Comparison of ENCODE assay signal across 8 cellular contexts in the genomic region with DNA sequence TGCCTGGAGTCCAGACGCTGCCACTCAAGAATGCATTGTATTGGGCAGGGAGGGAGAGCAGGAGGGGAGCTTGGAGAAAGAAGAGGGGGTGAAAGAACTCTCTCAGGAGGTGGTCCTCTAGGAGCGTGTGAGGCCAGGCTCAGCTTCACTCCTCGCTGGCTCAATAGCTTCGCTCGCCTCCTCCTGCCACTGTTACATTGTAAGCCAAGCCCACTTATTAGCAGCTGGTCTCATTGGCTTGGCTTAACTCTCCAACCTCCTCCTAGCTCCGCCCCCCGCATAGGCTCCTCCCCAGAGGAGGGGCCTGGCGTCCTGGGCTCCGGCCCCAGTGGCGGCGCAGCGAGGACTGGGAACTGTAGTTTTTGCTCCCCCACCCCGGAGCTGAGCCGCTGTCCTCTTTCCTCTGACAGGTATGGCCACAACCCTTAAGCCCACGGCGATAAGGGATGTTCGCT. TPM values are rescaled to one million over a fixed set of nuclear protein-coding genes. Genes with fewer than 3 reads are reported as not detected.
DNase-seq lines count a peak whose midpoint lies in the region; ATAC-seq and TF ChIP-seq lines count a peak whose summit lies in the region.

Gene KCNN3, minus strand, starts transcription at position 165 of the 455 bp plus-strand sequence. CDS start 317 bp downstream, outside the sequence.

- DNase-seq in NCI-H1694 treated with DMSO at 0.1 percent for 48 hours (lab: John Stamatoyannopoulos, UW) (peak; percentile 98), T-helper 9 cell (peak; percentile 63), body of pancreas (peak; percentile 95 to 97 (median 96)), iPS DF 4.7 (ENCODE audit: extremely low read depth, low spot score) (peak; percentile 85), gastrocnemius medialis (peak; percentile 90 to 95), NK-92 (lab: John Stamatoyannopoulos, UW; ENCODE audit: unreplicated experiment) (no peak)

- in situ Hi-C loops in gastrocnemius medialis (cut with MboI; ENCODE audit: low sequenced_read_pairs in 4 of 4), result loop anchor here in 1 of 4 donors (5.0 kb wide), 1 partner anchor 78 kb away; no protein-coding TSS in a partner anchor

- H3K9me3 ChIP-seq in body of pancreas, result no peaks in the 10 kb centered on the region
- H3K9me3 ChIP-seq in gastrocnemius medialis, result no peaks in the 10 kb centered on the region

- peak; percentile 58 for ATAC-seq in GM18499 (IDR thresholded peaks at IDR 0.05; ENCODE audit: insufficient read depth, unreplicated experiment)
- ATAC-seq in HG02884 (IDR thresholded peaks at IDR 0.05; ENCODE audit: unreplicated experiment), result peak; percentile 86
- peak; percentile 99 for ATAC-seq in body of pancreas
- peak; percentile 85 to 87 for ATAC-seq in gastrocnemius medialis

- TF ChIP-seq CTCF in body of pancreas (IDR thresholded peaks at IDR 0.05) (no peak), gastrocnemius medialis (IDR thresholded peaks at IDR 0.05 in 4 of 5, conservative IDR thresholded peaks at IDR 0.05 in 1 of 5) (peak in 1 of 5 experiments; percentile 7)

- intact Hi-C loops in body of pancreas (cut with DNase I), result no loop called here
- intact Hi-C loops in gastrocnemius medialis (cut with DNase I; ENCODE audit: low total_unique reads), result loop anchor here (2.0 to 10.0 kb wide), 4 partner anchors 61 to 311 kb away; partner anchors contain the start of genes PMVK and UBE2Q1

- H3K36me3 ChIP-seq in body of pancreas (replicated peaks in 1 of 2; ENCODE audit: insufficient read depth in 1 of 2, low read depth in 2 of 2) (no peaks in the 10 kb centered on the region), gastrocnemius medialis (no peaks in the 10 kb centered on the region)

- H3K27ac ChIP-seq in body of pancreas (no peak within 1 kb of the TSS), gastrocnemius medialis (peak within 1 kb of the TSS; percentile 91 to 99 (median 96))

- peaks cover 0 to 11% of the 10 kb centered on the region in 2 donors for H3K27me3 ChIP-seq in body of pancreas
- H3K27me3 ChIP-seq in gastrocnemius medialis, result no peaks in the 10 kb centered on the region

- WGBS in body of pancreas, 2 donors, result 1 to 11% methylated on average over 6 to 17 of the region's 17 CpGs

- TF ChIP-seq POLR2A in body of pancreas (IDR thresholded peaks at IDR 0.05) (peak in 1 of 3 donors; percentile 46), gastrocnemius medialis (IDR thresholded peaks at IDR 0.05) (peak; percentile 92 to 96)

- peaks cover 26% of the 10 kb centered on the region for H3K4me1 ChIP-seq in body of pancreas
- H3K4me1 ChIP-seq in gastrocnemius medialis, result peaks cover 32 to 41% of the 10 kb centered on the region in 2 donors

- H3K4me3 ChIP-seq in body of pancreas, result no peak within 1 kb of the TSS
- peak within 1 kb of the TSS; percentile 52 to 71 (median 66) for H3K4me3 ChIP-seq in gastrocnemius medialis

RNA-seq across cellular contexts. Expression of gene KCNN3, which starts in this region (rescaled TPM):
- total RNA-seq in body of pancreas (1 to 10 TPM in 1 of 2 donors, under 1 TPM in 1; 0.33 to 1.6 TPM), gastrocnemius medialis (10 to 100 TPM in 3 of 4 donors, 1 to 10 TPM in 1; 5.0 to 30.0 (median 20.8) TPM)

Comparison
In these comparisons a context has a peak if more than half of its experiments do, and no peak if none do; other contexts are left out.
1. H3K27ac ChIP-seq: peak in gastrocnemius medialis (4 of 4); none in body of pancreas (0 of 4).
2. H3K4me3 ChIP-seq: peak in gastrocnemius medialis (4 of 4); none in body of pancreas (0 of 2).
3. Peak in every context shown above with its lines, with median percentiles within 50 percentile points of each other: ATAC-seq.